9 cellular contexts compared by ENCODE assay signal in the genomic region with DNA sequence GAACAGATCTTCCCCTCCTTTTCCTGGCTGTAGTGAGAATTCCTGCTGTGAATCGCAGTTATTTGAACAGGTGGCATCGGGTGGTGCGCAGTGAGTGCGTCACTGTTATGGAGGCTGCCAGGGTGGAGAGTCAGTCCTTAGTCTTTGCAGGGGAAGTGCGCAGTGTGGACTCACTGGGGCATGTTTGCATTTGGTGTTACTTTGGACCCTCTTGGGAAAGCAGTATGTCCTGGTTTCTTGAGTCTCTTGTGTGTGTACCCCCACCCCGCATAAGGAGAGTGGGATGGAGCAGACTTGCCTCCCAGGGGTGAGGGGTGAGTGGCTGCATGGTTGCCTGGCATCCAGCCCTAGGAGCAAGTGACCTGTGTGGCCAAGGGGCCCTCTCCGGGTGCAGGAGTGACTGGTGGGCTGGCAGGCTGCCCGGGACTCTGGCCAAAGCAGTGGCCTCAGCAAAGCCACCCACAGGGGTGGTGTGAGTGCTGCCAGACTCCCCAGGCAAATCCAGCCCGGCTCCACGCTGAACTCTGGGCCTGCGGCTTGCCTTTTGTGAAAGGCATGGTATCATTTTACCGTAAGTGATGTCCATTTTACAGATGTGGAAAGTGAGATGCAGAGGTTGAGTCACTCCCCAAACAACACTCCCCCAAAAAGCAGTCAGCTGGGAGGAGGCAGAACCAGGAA. TPM values are rescaled to one million over a fixed set of nuclear protein-coding genes. Genes with fewer than 3 reads are reported as not detected.
DNase-seq lines count a peak whose midpoint lies in the region; ATAC-seq and TF ChIP-seq lines count a peak whose summit lies in the region.
"Had no signal": no experiment of that assay in that cellular context is flagged by ENCODE, and none has a peak within 500 bp of the region (broad histone marks: within the 10 kb centered on the region; RNA-seq: fewer than 3 reads in every experiment).

No MANE protein-coding gene starts in this region.

- intact Hi-C loops in dorsolateral prefrontal cortex (cut with DNase I): no loop called here
- intact Hi-C loops in activated CD4-positive, alpha-beta T cell treated with anti-CD3 and anti-CD28 coated beads for 36 hours (cut with DNase I, micrococcal nuclease): no loop called here

- no peaks in the 10 kb centered on the region for H3K27me3 ChIP-seq in dorsolateral prefrontal cortex

- no peaks in the 10 kb centered on the region for H3K27me3 Mint-ChIP-seq in activated CD4-positive, alpha-beta T cell treated with anti-CD3 and anti-CD28 coated beads for 36 hours

- no peak for TF ChIP-seq CTCF in C4-2B (conservative IDR thresholded peaks at IDR 0.05)
- TF ChIP-seq CTCF in dorsolateral prefrontal cortex (IDR thresholded peaks at IDR 0.05 in 54 of 56, conservative IDR thresholded peaks at IDR 0.05 in 2 of 56; ENCODE audit: low read depth in 1 of 56, partially characterized antibody in 56 of 56): no peak

- in situ Hi-C loops in KBM-7 (cut with MboI; ENCODE audit: low pct_unique_long_range_greater_than_20kb, low sequenced_read_pairs): no loop called here

- CTCF ChIA-PET in activated CD4-positive, alpha-beta T cell treated with anti-CD3 and anti-CD28 coated beads for 36 hours (lab: Charles Lee): interaction anchor here (1.0 to 4.5 kb wide), 3 partner anchors 10 to 156 kb away, joined by 3 to 37 read pairs (median 3); a partner anchor contains a TSS

- H3K4me3 Mint-ChIP-seq in activated CD4-positive, alpha-beta T cell treated with anti-CD3 and anti-CD28 coated beads for 36 hours: no peak overlapping the region

- no peak for ATAC-seq in activated CD4-positive, alpha-beta T cell treated with anti-CD3 and anti-CD28 coated beads for 36 hours
- ATAC-seq in HG03457 (IDR thresholded peaks at IDR 0.05; ENCODE audit: unreplicated experiment): no peak
- no peak for ATAC-seq in GM21723 (IDR thresholded peaks at IDR 0.05; ENCODE audit: unreplicated experiment)

- H3K27ac Mint-ChIP-seq in activated CD4-positive, alpha-beta T cell treated with anti-CD3 and anti-CD28 coated beads for 36 hours: no peak overlapping the region

- H3K36me3 Mint-ChIP-seq in activated CD4-positive, alpha-beta T cell treated with anti-CD3 and anti-CD28 coated beads for 36 hours (ENCODE audit: low read depth): peaks cover 11% of the 10 kb centered on the region

- H3K4me3 ChIP-seq in dorsolateral prefrontal cortex: no peak overlapping the region

- DNase-seq in NCI-H345 (lab: John Stamatoyannopoulos, UW): peak; percentile 79
- peak in 1 of 10 donors; percentile 81 for DNase-seq in dorsolateral prefrontal cortex
- peak; percentile 70 for DNase-seq in myocyte (ENCODE audit: low read depth)
- DNase-seq in activated CD4-positive, alpha-beta T cell treated with anti-CD3 and anti-CD28 coated beads for 36 hours: no peak
- no peak for DNase-seq in KBM-7
- DNase-seq: stimulated activated CD4-positive, alpha-beta T cell treated with anti-CD3 and anti-CD28 coated beads, Interleukin-4, amount 100 ng/mL, for 1 hour had no signal

- H3K9me3 Mint-ChIP-seq in activated CD4-positive, alpha-beta T cell treated with anti-CD3 and anti-CD28 coated beads for 36 hours (ENCODE audit: low read depth): no peaks in the 10 kb centered on the region

- POLR2A ChIA-PET in activated CD4-positive, alpha-beta T cell treated with anti-CD3 and anti-CD28 coated beads for 36 hours (lab: Charles Lee): no interaction called here

- no peaks in the 10 kb centered on the region for H3K4me1 Mint-ChIP-seq in activated CD4-positive, alpha-beta T cell treated with anti-CD3 and anti-CD28 coated beads for 36 hours

- H3K27ac ChIP-seq in C4-2B (peak overlapping the region; percentile 89), dorsolateral prefrontal cortex (peak overlapping the region in 41 of 59 donors; percentile 11 to 89 (median 39))

RNA-seq across cellular contexts. Expression of a gene that starts 46.4 kb away (rescaled TPM):
- total RNA-seq in dorsolateral prefrontal cortex (1 to 10 TPM in 7 of 120 experiments, under 1 TPM in 5, not detected in 108; 0.23 to 2.8 (median 1.1) TPM), myocyte (not detected in 2 replicates)
- polyA plus RNA-seq in myocyte (2012): not detected
- total RNA-seq in activated CD4-positive, alpha-beta T cell treated with anti-CD3 and anti-CD28 coated beads for 36 hours: not detected

Comparison
In these comparisons a context has a peak if more than half of its experiments do, and no peak if none do; other contexts are left out.
1. DNase-seq: peak in NCI-H345 (single experiment) and myocyte (single experiment); none in activated CD4-positive, alpha-beta T cell treated with anti-CD3 and anti-CD28 coated beads for 36 hours (single experiment) and KBM-7 (single experiment).